ENCODE assay signal across 8 cellular contexts in genomic region chr22:18954333-18954732, GRCh38. TPM values are rescaled to one million over a fixed set of nuclear protein-coding genes. Genes with fewer than 3 reads are reported as not detected.
DNase-seq lines count a peak whose midpoint lies in the region; ATAC-seq and TF ChIP-seq lines count a peak whose summit lies in the region.

No MANE protein-coding gene starts in this region.

- no peak overlapping the region for H3K4me3 Mint-ChIP-seq in MCF 10A (ENCODE audit: unreplicated experiment)

- no TSS peak for BruUV-seq in MCF 10A (replicated peaks; lab: Mats Ljungman, UMichigan)

- TF ChIP-seq CTCF in MCF 10A (IDR thresholded peaks at IDR 0.05; ENCODE audit: unreplicated experiment), result peak; percentile 77

- no peaks in the 10 kb centered on the region for H3K36me3 Mint-ChIP-seq in MCF 10A (ENCODE audit: insufficient read depth, unreplicated experiment)

- H3K4me1 Mint-ChIP-seq in MCF 10A (ENCODE audit: insufficient read depth, unreplicated experiment), result peaks cover 6% of the 10 kb centered on the region

- CTCF ChIA-PET in MCF 10A (lab: Yijun Ruan, JAX), result interaction anchor here (0.6 to 1.1 kb wide), 6 partner anchors 11 to 391 kb away, joined by 3 to 4 read pairs (median 3); no protein-coding TSS in a partner anchor

- POLR2A ChIA-PET in MCF 10A (lab: Yijun Ruan, JAX), result no interaction called here

- ATAC-seq in GM19023 (IDR thresholded peaks at IDR 0.05; ENCODE audit: unreplicated experiment) (no peak), HG03280 (IDR thresholded peaks at IDR 0.05; ENCODE audit: unreplicated experiment) (no peak)

- intact Hi-C loops in MCF 10A (cut with micrococcal nuclease), result no loop called here

- no peaks in the 10 kb centered on the region for H3K9me3 Mint-ChIP-seq in MCF 10A (ENCODE audit: unreplicated experiment)

- DNase-seq in GM03348 (ENCODE audit: low spot score) (peak; percentile 89), LoVo (ENCODE audit: low spot score) (peak; percentile 59), UCSD-AML1 (lab: John Stamatoyannopoulos, UW; ENCODE audit: unreplicated experiment) (peak; percentile 62), MCF 10A (ENCODE audit: unreplicated experiment) (peak; percentile 56), iris pigment epithelial cell (ENCODE audit: low read depth) (peak; percentile 34)
- DNase-seq in stimulated activated CD4-positive, alpha-beta T cell treated with anti-CD3 and anti-CD28 coated beads, Interleukin-15, amount 100 ng/mL, for 48 hours (ENCODE audit: low read depth in 2 of 2), result peak; percentile 18 to 47

- no peak overlapping the region for H3K27ac Mint-ChIP-seq in MCF 10A (ENCODE audit: low read depth, unreplicated experiment)

- peaks cover 9% of the 10 kb centered on the region for H3K27me3 Mint-ChIP-seq in MCF 10A (ENCODE audit: insufficient read depth, unreplicated experiment)

RNA-seq across cellular contexts. Expression of gene PRODH, which starts 18.2 kb away (rescaled TPM):
- 6.0 and 8.4 TPM in 2 replicates for total RNA-seq in MCF 10A (2022)

RNA-seq across cellular contexts. Expression of gene DGCR6, which starts 48.2 kb away (rescaled TPM):
- 1.6 and 1.7 TPM in 2 replicates for total RNA-seq in MCF 10A (2022)

Comparison
In these comparisons a context has a peak if more than half of its experiments do, and no peak if none do; other contexts are left out.
1. DNase-seq: peak in every context shown above with its lines; median percentile 89 in GM03348; 62 in UCSD-AML1; 59 in LoVo; 56 in MCF 10A; 34 in iris pigment epithelial cell; 32 in stimulated activated CD4-positive, alpha-beta T cell treated with anti-CD3 and anti-CD28 coated beads, Interleukin-15, amount 100 ng/mL, for 48 hours.